Comparison of ENCODE assay signal across 26 cellular contexts in the genomic region with DNA sequence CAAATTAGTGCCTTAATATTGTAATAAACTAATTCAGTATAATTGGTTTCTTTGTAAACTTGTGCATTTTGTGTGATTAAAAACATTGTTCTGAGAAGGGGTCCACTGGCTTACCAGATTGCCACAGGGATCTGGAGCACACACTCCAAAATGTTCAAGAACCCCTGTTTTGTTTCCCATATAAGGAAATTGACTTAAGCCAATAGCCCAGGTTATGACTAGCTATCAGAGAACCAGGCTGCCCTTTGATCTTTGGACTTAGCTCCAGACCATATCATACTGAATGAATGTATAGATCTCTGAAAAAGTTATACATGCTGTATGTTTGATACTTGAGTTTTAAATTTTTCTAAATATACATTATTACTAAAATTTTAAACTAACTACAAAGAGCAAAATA.
"Had no signal": no experiment of that assay in that cellular context is flagged by ENCODE, and none has a peak within 500 bp of the region (broad histone marks: within the 10 kb centered on the region; RNA-seq: fewer than 3 reads in every experiment).

No MANE protein-coding gene starts in this region.

- FAIRE-seq: endometrium, kidney had no signal

- H3K27me3 ChIP-seq: esophagus squamous epithelium, gastrocnemius medialis, heart right ventricle, left lung had no signal

- H3K27ac ChIP-seq: epithelial cell of prostate, esophagus squamous epithelium, gastrocnemius medialis, heart right ventricle, left lung, lower lobe of right lung had no signal

- H3K27ac Mint-ChIP-seq: dendritic cell treated with granulocyte-macrophage colony-stimulating factor and Interleukin-4, amounts not matched to agents 40 ng/mL and 50 ng/mL, for 4 days; effector memory CD8-positive, alpha-beta T cell; endodermal cell; immature natural killer cell; mesothelial cell of epicardium had no signal

- H3K36me3 Mint-ChIP-seq: mesothelial cell of epicardium had no signal

- H3K4me3 Mint-ChIP-seq: dendritic cell treated with granulocyte-macrophage colony-stimulating factor and Interleukin-4, amounts not matched to agents 40 ng/mL and 50 ng/mL, for 4 days; effector memory CD8-positive, alpha-beta T cell; endodermal cell; immature natural killer cell; mesothelial cell of epicardium had no signal

- H3K4me1 Mint-ChIP-seq: endodermal cell, immature natural killer cell, mesothelial cell of epicardium had no signal

- H3K9me3 ChIP-seq: esophagus squamous epithelium, gastrocnemius medialis, heart right ventricle, left lung, lower lobe of right lung had no signal

- DNase-seq: cortex of kidney; effector CD8-positive, alpha-beta T cell; effector memory CD8-positive, alpha-beta T cell; endodermal cell; erythroblast; esophagus squamous epithelium; foreskin fibroblast; foreskin melanocyte; gastrocnemius medialis; glutamatergic neuron; head of caudate nucleus; heart right ventricle; hypothalamus; immature natural killer cell; islet precursor cell; kidney; kidney glomerular epithelial cell; left lung; left ventricle myocardium superior; lower lobe of right lung; mesenchymal stem cell had no signal

- H3K9me3 Mint-ChIP-seq: dendritic cell treated with granulocyte-macrophage colony-stimulating factor and Interleukin-4, amounts not matched to agents 40 ng/mL and 50 ng/mL, for 4 days; effector memory CD8-positive, alpha-beta T cell; endodermal cell; immature natural killer cell; mesothelial cell of epicardium had no signal

- H3K36me3 ChIP-seq: gastrocnemius medialis, left lung, lower lobe of right lung had no signal

- H3K4me3 ChIP-seq: esophagus squamous epithelium, gastrocnemius medialis, heart right ventricle, left lung, lower lobe of right lung had no signal

- H3K27me3 Mint-ChIP-seq: effector memory CD8-positive, alpha-beta T cell had no signal

- H3K4me1 ChIP-seq: esophagus squamous epithelium, gastrocnemius medialis, lower lobe of right lung had no signal

- ATAC-seq: effector memory CD8-positive, alpha-beta T cell; esophagus mucosa; gastrocnemius medialis; heart right ventricle; left lung; left ventricle myocardium superior; lower lobe of right lung had no signal
